In genomic region chr19:10403137-10404021, GRCh38 we compare ENCODE assay signal across 8 cellular contexts. TPM values are rescaled to one million over a fixed set of nuclear protein-coding genes. Genes with fewer than 3 reads are reported as not detected.
DNase-seq lines count a peak whose midpoint lies in the region; ATAC-seq, FAIRE-seq and TF ChIP-seq lines count a peak whose summit lies in the region.

Gene CDC37 (minus strand): TSS chr19:10403542. CDS start chr19:10403479, 63 bp downstream.

- BruUV-seq in HepG2 (replicated peaks; lab: Mats Ljungman, UMichigan) = no TSS peak

- POLR2A ChIA-PET in HepG2 (lab: Yijun Ruan, JAX) = interaction anchor here (0.5 to 2.4 kb wide), 14 partner anchors 9 to 709 kb away, joined by 3 to 13 read pairs (median 4); partner anchors contain the start of genes ICAM1, RAVER1 and TYK2

- TF ChIP-seq POLR2A in HepG2 (IDR thresholded peaks at IDR 0.05; ENCODE audit: insufficient read depth in 1 of 2, low read depth in 2 of 2, low read length in 2 of 2) = peak; percentile 89 to 96

- peak within 1 kb of the TSS; percentile 93 to 100 (median 98) for H3K4me2 ChIP-seq in BLaER1 treated with 17β-estradiol and CSF1 and Interleukin-3, amounts not matched to agents 10 nM and 100 nM
- peak within 1 kb of the TSS; percentile 100 for H3K4me2 ChIP-seq in HepG2 (ENCODE audit: low read depth, low read length)

- H3K4me1 ChIP-seq in BLaER1 treated with 17β-estradiol and CSF1 and Interleukin-3, amounts not matched to agents 10 nM and 100 nM = peaks cover 71 to 82% (median 78%) of the 10 kb centered on the region in 10 experiments
- peaks cover 17% of the 10 kb centered on the region for H3K4me1 ChIP-seq in HepG2 (ENCODE audit: insufficient read depth, low read length)

- peaks cover 20 to 36% (median 28%) of the 10 kb centered on the region in 11 experiments; a peak in 20 of 22 replicates for H3K36me3 ChIP-seq in BLaER1 treated with 17β-estradiol and CSF1 and Interleukin-3, amounts not matched to agents 10 nM and 100 nM
- peaks cover 2 to 6% of the 10 kb centered on the region in 2 experiments; a peak in 4 of 5 replicates for H3K36me3 ChIP-seq in HepG2 (replicated peaks in 1 of 2; ENCODE audit: control insufficient read depth in 1 of 2, insufficient read depth in 2 of 2, low read length in 2 of 2)

- intact Hi-C loops in HepG2 (cut with micrococcal nuclease; ENCODE audit: unreplicated experiment) = loop anchor here (1.0 kb wide), 1 partner anchor 21 kb away; no protein-coding TSS in a partner anchor

- TF ChIP-seq EP300 in HepG2 (IDR thresholded peaks at IDR 0.05; ENCODE audit: low read depth in 2 of 2, low read length in 2 of 2) (no peak), HepG2 (CRISPR knock-in tag; IDR thresholded peaks at IDR 0.05; ENCODE audit: borderline replicate concordance) (no peak)

- peak within 1 kb of the TSS; percentile 49 for H2AFZ ChIP-seq in HepG2 (ENCODE audit: low read length)

- TF ChIP-seq CTCF in HepG2 (CRISPR knock-in tag; IDR thresholded peaks at IDR 0.05) = no peak

- H3K4me3 ChIP-seq in BLaER1 treated with 17β-estradiol and CSF1 and Interleukin-3, amounts not matched to agents 10 nM and 100 nM = peak within 1 kb of the TSS; percentile 84 to 100 (median 92)
- H3K4me3 ChIP-seq in HepG2 (replicated peaks in 1 of 3; ENCODE audit: insufficient read depth in 1 of 3, low read depth in 2 of 3, low read length in 3 of 3) = peak within 1 kb of the TSS; percentile 87 to 93 (median 90)

- 12% methylated on average over 7 of the region's 69 CpGs for WGBS in HepG2 (ENCODE audit: low lambda C conversion rate)

- peaks cover 28 to 53% (median 43%) of the 10 kb centered on the region in 11 experiments for H4K20me1 ChIP-seq in BLaER1 treated with 17β-estradiol and CSF1 and Interleukin-3, amounts not matched to agents 10 nM and 100 nM
- H4K20me1 ChIP-seq in HepG2 (ENCODE audit: insufficient read depth, low read length) = peaks cover 13% of the 10 kb centered on the region; the same call in 1 of the 2 replicates

- H3K9ac ChIP-seq in BLaER1 treated with 17β-estradiol and CSF1 and Interleukin-3, amounts not matched to agents 10 nM and 100 nM = peak within 1 kb of the TSS; percentile 88 to 97 (median 91)
- peak within 1 kb of the TSS; percentile 91 for H3K9ac ChIP-seq in HepG2 (ENCODE audit: insufficient read depth, low read depth, low read length)

- no peaks in the 10 kb centered on the region for H3K27me3 ChIP-seq in BLaER1 treated with 17β-estradiol and CSF1 and Interleukin-3, amounts not matched to agents 10 nM and 100 nM
- peaks cover 0 to 27% of the 10 kb centered on the region in 2 experiments; a peak in 4 of 5 replicates for H3K27me3 ChIP-seq in HepG2 (ENCODE audit: control insufficient read depth in 1 of 2, insufficient read depth in 2 of 2, low read length in 2 of 2)

- peak; percentile 91 for DNase-seq in NCI-H748 (lab: John Stamatoyannopoulos, UW; ENCODE audit: unreplicated experiment)
- DNase-seq in activated CD4-positive, alpha-beta T cell treated with anti-CD3 and anti-CD28 coated beads, Interleukin-2, amount 50 U/mL, for 1 hour = peak; percentile 98
- peak; percentile 94 for DNase-seq in dedifferentiated amniotic fluid mesenchymal stem cell (ENCODE audit: extremely low spot score)
- DNase-seq in HepG2 (ENCODE audit: low spot score) = peak; percentile 89
- peak; percentile 97 to 99 for DNase-seq in stimulated activated CD4-positive, alpha-beta T cell treated with anti-CD3 and anti-CD28 coated beads, Interleukin-2, amount 100 ng/mL, for 48 hours

- peaks cover 40% of the 10 kb centered on the region for H3K79me2 ChIP-seq in HepG2 (ENCODE audit: insufficient read depth, low read length)

- peak; percentile 72 for FAIRE-seq in HepG2 (lab: Jason Lieb, UNC)

- CTCF ChIA-PET in HepG2 (lab: Yijun Ruan, JAX; ENCODE audit: low intra/inter-chr PET ratio, low total read pairs) = interaction anchor here (1.0 to 4.0 kb wide), 5 partner anchors 14 to 169 kb away, joined by 3 to 40 read pairs (median 8); no protein-coding TSS in a partner anchor

- in situ Hi-C loops in HepG2 (cut with HindIII; ENCODE audit: extremely low pct_ligation_motif_present, low pct_unique_long_range_greater_than_20kb) = no loop called here

- ATAC-seq in GM19351 (IDR thresholded peaks at IDR 0.05; ENCODE audit: unreplicated experiment) = peak; percentile 69
- ATAC-seq in HG03521 (IDR thresholded peaks at IDR 0.05; ENCODE audit: unreplicated experiment) = peak; percentile 71
- peak; percentile 85 for ATAC-seq in HepG2

- TF ChIP-seq RAD21 in HepG2 (CRISPR knock-in tag; IDR thresholded peaks at IDR 0.05) = no peak

- peak within 1 kb of the TSS; percentile 76 to 92 (median 80) for H3K27ac ChIP-seq in BLaER1 treated with 17β-estradiol and CSF1 and Interleukin-3, amounts not matched to agents 10 nM and 100 nM
- peak within 1 kb of the TSS; percentile 62 for H3K27ac ChIP-seq in HepG2 (ENCODE audit: extremely low read length, insufficient read depth, low read length)

- no peaks in the 10 kb centered on the region for H3K9me3 ChIP-seq in BLaER1 treated with 17β-estradiol and CSF1 and Interleukin-3, amounts not matched to agents 10 nM and 100 nM (replicated peaks in 1 of 11)
- H3K9me3 ChIP-seq in HepG2 (ENCODE audit: low read length) = no peaks in the 10 kb centered on the region

TF ChIP-seq in HepG2, 621 proteins besides CTCF, POLR2A, EP300 and RAD21 (continues in another document):
- no peak for TF ChIP-seq GATA4 (IDR thresholded peaks at IDR 0.05; ENCODE audit: borderline replicate concordance, low read depth)
- TF ChIP-seq ZNF549 (CRISPR knock-in tag; IDR thresholded peaks at IDR 0.05) = no peak
- peak; percentile 29; the same call in 1 of the 2 replicates for TF ChIP-seq RARG (CRISPR knock-in tag; IDR thresholded peaks at IDR 0.05; ENCODE audit: low read depth)
- TF ChIP-seq ZNF225 (CRISPR knock-in tag; IDR thresholded peaks at IDR 0.05) = no peak
- TF ChIP-seq, protein P1, sequence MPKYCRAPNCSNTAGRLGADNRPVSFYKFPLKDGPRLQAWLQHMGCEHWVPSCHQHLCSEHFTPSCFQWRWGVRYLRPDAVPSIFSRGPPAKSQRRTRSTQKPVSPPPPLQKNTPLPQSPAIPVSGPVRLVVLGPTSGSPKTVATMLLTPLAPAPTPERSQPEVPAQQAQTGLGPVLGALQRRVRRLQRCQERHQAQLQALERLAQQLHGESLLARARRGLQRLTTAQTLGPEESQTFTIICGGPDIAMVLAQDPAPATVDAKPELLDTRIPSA (CRISPR knock-in tag; IDR thresholded peaks at IDR 0.05; ENCODE audit: borderline replicate concordance) = no peak
- no peak for TF ChIP-seq ZNF205 (CRISPR knock-in tag; IDR thresholded peaks at IDR 0.05)
- TF ChIP-seq ATM (IDR thresholded peaks at IDR 0.05; ENCODE audit: borderline replicate concordance) = no peak
- peak; percentile 84; the same call in 1 of the 2 replicates for TF ChIP-seq ZNF367 (CRISPR knock-in tag; IDR thresholded peaks at IDR 0.05; ENCODE audit: borderline replicate concordance)
- no peak for TF ChIP-seq ZNF274 (CRISPR knock-in tag; IDR thresholded peaks at IDR 0.05)
- TF ChIP-seq IRF2 (CRISPR knock-in tag; IDR thresholded peaks at IDR 0.05) = no peak
- TF ChIP-seq, protein P2, sequence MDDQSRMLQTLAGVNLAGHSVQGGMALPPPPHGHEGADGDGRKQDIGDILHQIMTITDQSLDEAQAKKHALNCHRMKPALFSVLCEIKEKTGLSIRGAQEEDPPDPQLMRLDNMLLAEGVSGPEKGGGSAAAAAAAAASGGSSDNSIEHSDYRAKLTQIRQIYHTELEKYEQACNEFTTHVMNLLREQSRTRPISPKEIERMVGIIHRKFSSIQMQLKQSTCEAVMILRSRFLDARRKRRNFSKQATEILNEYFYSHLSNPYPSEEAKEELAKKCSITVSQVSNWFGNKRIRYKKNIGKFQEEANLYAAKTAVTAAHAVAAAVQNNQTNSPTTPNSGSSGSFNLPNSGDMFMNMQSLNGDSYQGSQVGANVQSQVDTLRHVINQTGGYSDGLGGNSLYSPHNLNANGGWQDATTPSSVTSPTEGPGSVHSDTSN (CRISPR knock-in tag; IDR thresholded peaks at IDR 0.05; ENCODE audit: borderline replicate concordance) = no peak
- no peak for TF ChIP-seq MTF2 (CRISPR knock-in tag; IDR thresholded peaks at IDR 0.05; ENCODE audit: borderline replicate concordance)
- TF ChIP-seq ZMYM2 (CRISPR knock-in tag; IDR thresholded peaks at IDR 0.05) = no peak
- TF ChIP-seq RFX3 (CRISPR knock-in tag; IDR thresholded peaks at IDR 0.05) = peak; percentile 90
- TF ChIP-seq ZNF138 (CRISPR knock-in tag; IDR thresholded peaks at IDR 0.05; ENCODE audit: low read depth) = peak; percentile 69; the same call in 1 of the 2 replicates
- TF ChIP-seq, protein P3, sequence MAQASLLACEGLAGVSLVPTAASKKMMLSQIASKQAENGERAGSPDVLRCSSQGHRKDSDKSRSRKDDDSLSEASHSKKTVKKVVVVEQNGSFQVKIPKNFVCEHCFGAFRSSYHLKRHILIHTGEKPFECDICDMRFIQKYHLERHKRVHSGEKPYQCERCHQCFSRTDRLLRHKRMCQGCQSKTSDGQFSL (CRISPR knock-in tag; IDR thresholded peaks at IDR 0.05) = no peak
- no peak for TF ChIP-seq GLI4 (CRISPR knock-in tag; IDR thresholded peaks at IDR 0.05; ENCODE audit: borderline replicate concordance)

RNA-seq across cellular contexts. Expression of gene CDC37, which starts in this region (rescaled TPM):
- 134 and 158 TPM in 2 replicates for total RNA-seq in HepG2 (2016; rRNA removed; fragmentation: Illumina TruSeq; extraction: Trizol)
- total RNA-seq in HepG2 (2016; cell fraction: cytosol; rRNA removed; fragmentation: Illumina TruSeq; extraction: Trizol; ENCODE audit: low read depth) = 36.6 and 36.7 TPM in 2 replicates
- 125 and 171 TPM in 2 replicates for total RNA-seq in HepG2 (2016; cell fraction: insoluble cytoplasmic fraction; rRNA removed; fragmentation: Illumina TruSeq; extraction: Trizol)
- 51.9 and 53.0 TPM in 2 replicates for total RNA-seq in HepG2 (2016; cell fraction: membrane; rRNA removed; fragmentation: Illumina TruSeq; extraction: Trizol)
- 80.1 and 80.2 TPM in 2 replicates for total RNA-seq in HepG2 (2016; cell fraction: nucleus; rRNA removed; fragmentation: Illumina TruSeq; extraction: Trizol)
- 177 and 191 TPM in 2 replicates for polyA plus RNA-seq in HepG2 (2011; rRNA removed)
- 157 and 211 TPM in 2 replicates for polyA plus RNA-seq in HepG2 (2011; cell fraction: cytosol; rRNA removed)
- 522 and 527 TPM in 2 replicates for polyA plus RNA-seq in HepG2 (2011; cell fraction: nucleus; rRNA removed)
- polyA plus RNA-seq in HepG2 (2012) = 89.1 and 94.9 TPM in 2 replicates
- 39.2 and 43.2 TPM in 2 replicates for polyA plus RNA-seq in HepG2 (2016; cell fraction: cytosol; fragmentation: Illumina TruSeq; extraction: Trizol; ENCODE audit: low read depth)
- polyA plus RNA-seq in HepG2 (2016; cell fraction: insoluble cytoplasmic fraction; fragmentation: Illumina TruSeq; extraction: Trizol; ENCODE audit: low read depth) = 161 and 171 TPM in 2 replicates
- polyA plus RNA-seq in HepG2 (2016; cell fraction: membrane; fragmentation: Illumina TruSeq; extraction: Trizol; ENCODE audit: low read depth) = 52.6 and 54.0 TPM in 2 replicates
- polyA plus RNA-seq in HepG2 (2016; cell fraction: nucleus; fragmentation: Illumina TruSeq; extraction: Trizol; ENCODE audit: insufficient read depth, low read depth) = 240 and 249 TPM in 2 replicates
- 90.9 and 144 TPM in 2 replicates for polyA minus RNA-seq in HepG2 (2011; rRNA and poly(A)+ RNA removed; ENCODE audit: low replicate concordance)
- polyA minus RNA-seq in HepG2 (2011; cell fraction: cytosol; rRNA and poly(A)+ RNA removed) = 42.3 and 52.9 TPM in 2 replicates
- polyA minus RNA-seq in HepG2 (2011; cell fraction: nucleus; rRNA and poly(A)+ RNA removed) = 38.0 and 40.4 TPM in 2 replicates

Comparison
In these comparisons a context has a peak if more than half of its experiments do, and no peak if none do; other contexts are left out.
1. Peak in every context shown above with its lines: DNase-seq, ATAC-seq, H3K4me3 ChIP-seq and H3K27ac ChIP-seq.